In the genomic region with DNA sequence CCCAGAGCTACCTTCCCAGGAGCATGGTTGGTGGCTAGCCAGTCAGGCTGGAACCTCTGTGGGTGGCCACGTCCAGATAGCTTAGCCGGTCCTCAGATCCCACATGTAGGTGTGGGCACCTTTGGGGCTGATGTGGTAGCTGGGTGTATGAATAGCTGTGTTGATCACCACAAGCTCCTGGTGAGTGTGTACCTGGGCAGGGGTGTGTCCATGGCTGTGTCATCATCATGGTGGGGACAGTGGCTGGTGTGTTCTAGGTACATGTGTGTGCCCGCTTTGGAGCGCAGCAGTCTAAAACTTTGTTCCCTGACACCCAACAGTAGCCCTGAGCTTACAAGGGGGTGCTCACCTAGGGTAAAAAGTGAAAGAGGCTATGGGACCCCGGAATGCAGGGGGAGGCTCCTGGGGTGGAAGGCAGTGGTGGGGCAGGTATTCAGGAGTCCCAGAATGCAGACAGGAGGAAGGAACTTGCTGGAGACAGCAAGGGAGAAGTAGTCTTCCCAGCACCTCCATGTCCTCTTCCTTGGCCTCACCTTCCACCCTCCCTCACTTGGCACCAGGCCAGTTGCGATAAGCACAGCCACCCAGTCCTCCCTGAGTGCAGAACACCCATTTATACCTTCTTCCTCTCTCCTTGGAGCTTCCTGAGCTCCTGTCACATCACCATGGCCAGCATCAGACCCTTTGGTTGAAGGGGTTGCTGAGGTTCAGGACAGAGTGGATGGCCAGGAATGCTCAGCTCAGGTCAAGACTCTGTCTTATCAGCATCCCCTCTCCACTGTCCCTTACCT, we compare ENCODE assay signal across 8 cellular contexts. TPM values are rescaled to one million over a fixed set of nuclear protein-coding genes. Genes with fewer than 3 reads are reported as not detected.
DNase-seq lines count a peak whose midpoint lies in the region; ATAC-seq, FAIRE-seq and TF ChIP-seq lines count a peak whose summit lies in the region.

No MANE protein-coding gene starts in this region.

- peak overlapping the region; percentile 85 for H3K27ac ChIP-seq in K562 (ENCODE audit: extremely low read depth, low read depth, low read length)
- H3K27ac ChIP-seq in mesodermal cell (ENCODE audit: low read depth, low read length, severe bottlenecking): no peak overlapping the region
- peak overlapping the region; percentile 84 to 96 (median 91) for H3K27ac ChIP-seq in upper lobe of left lung

- H3K27ac Mint-ChIP-seq in activated CD4-positive, alpha-beta T cell treated with anti-CD3 and anti-CD28 coated beads for 36 hours: peak overlapping the region; percentile 100

- H3K27me3 ChIP-seq in K562 (ENCODE audit: control insufficient read depth in 2 of 2, insufficient read depth in 2 of 2, low read length in 2 of 2) (no peaks in the 10 kb centered on the region), upper lobe of left lung (no peaks in the 10 kb centered on the region)

- peak; percentile 75 for FAIRE-seq in K562 (lab: Jason Lieb, UNC)

- POLR2A ChIA-PET in activated CD4-positive, alpha-beta T cell treated with anti-CD3 and anti-CD28 coated beads for 36 hours (lab: Charles Lee): interaction anchor here (0.6 to 13.7 kb wide), 10 partner anchors 9 to 1667 kb away, joined by 3 to 267 read pairs (median 7); partner anchors contain the start of genes C3orf18 and HEMK1
- POLR2A ChIA-PET in K562 (lab: Yijun Ruan, JAX): interaction anchor here (0.5 to 1.6 kb wide), 10 partner anchors 8 to 43 kb away, joined by 3 to 6 read pairs (median 3); no protein-coding TSS in a partner anchor

- CTCF ChIA-PET in activated CD4-positive, alpha-beta T cell treated with anti-CD3 and anti-CD28 coated beads for 36 hours (lab: Charles Lee): interaction anchor here (0.6 to 25.3 kb wide), 9 partner anchors 8 to 893 kb away, joined by 3 to 647 read pairs (median 5); partner anchors contain the start of genes C3orf18 and HEMK1
- CTCF ChIA-PET in K562 (lab: Yijun Ruan, JAX; ENCODE audit: low intra/inter-chr PET ratio): no interaction called here

- peaks cover 3% of the 10 kb centered on the region for H3K9me1 ChIP-seq in K562 (ENCODE audit: control insufficient read depth, insufficient read depth, low read length)

- no TSS peak for BruUV-seq in K562 (replicated peaks; lab: Mats Ljungman, UMichigan)

- H4K20me1 ChIP-seq in K562 (replicated peaks; ENCODE audit: control insufficient read depth, insufficient read depth, low read length): peaks cover 36% of the 10 kb centered on the region

- ATAC-seq in activated CD4-positive, alpha-beta T cell treated with anti-CD3 and anti-CD28 coated beads for 36 hours: peak; percentile 2
- ATAC-seq in K562 (no peak), upper lobe of left lung (ENCODE audit: low FRiP score in 2 of 2) (no peak), HG03521 (IDR thresholded peaks at IDR 0.05; ENCODE audit: unreplicated experiment) (no peak)

- peaks cover 36% of the 10 kb centered on the region for H3K4me1 Mint-ChIP-seq in activated CD4-positive, alpha-beta T cell treated with anti-CD3 and anti-CD28 coated beads for 36 hours

- H3K79me2 ChIP-seq in K562 (ENCODE audit: control insufficient read depth, insufficient read depth, low read length): peaks cover 81% of the 10 kb centered on the region

- TF ChIP-seq POLR2A in K562 (conservative IDR thresholded peaks at IDR 0.05) (no peak; the same call in 1 of the 2 replicates), upper lobe of left lung (IDR thresholded peaks at IDR 0.05) (peak in 1 of 4 donors; percentile 30)

- H3K9ac ChIP-seq in K562 (ENCODE audit: insufficient read depth in 1 of 2, low read depth in 2 of 2, low read length in 2 of 2): peak overlapping the region; percentile 87 to 94

- TF ChIP-seq RAD21 in K562 (CRISPR knock-in tag; conservative IDR thresholded peaks at IDR 0.05 in 1 of 2, IDR thresholded peaks at IDR 0.05 in 1 of 2): no peak

- no peaks in the 10 kb centered on the region for H3K9me3 ChIP-seq in K562 (replicated peaks; ENCODE audit: control insufficient read depth, insufficient read depth, low read depth, low read length)
- H3K9me3 ChIP-seq in mesodermal cell (ENCODE audit: control insufficient read depth, low read length): no peaks in the 10 kb centered on the region
- H3K9me3 ChIP-seq in upper lobe of left lung: no peaks in the 10 kb centered on the region

- intact Hi-C loops in activated CD4-positive, alpha-beta T cell treated with anti-CD3 and anti-CD28 coated beads for 36 hours (cut with DNase I, micrococcal nuclease): loop anchor here (2.0 to 10.0 kb wide), 7 partner anchors 173 to 1664 kb away; partner anchors contain the start of genes CYB561D2 (in 2 of the 2), NPRL2 (in 2 of the 2), GNAI2 (in 1 of the 2) and IFRD2 (in 1 of the 2)
- intact Hi-C loops in K562 (cut with micrococcal nuclease): loop anchor here (5.0 to 10.0 kb wide), 2 partner anchors 253 to 774 kb away; partner anchors contain the start of genes MANF and TMEM115

- no peaks in the 10 kb centered on the region for H3K27me3 Mint-ChIP-seq in activated CD4-positive, alpha-beta T cell treated with anti-CD3 and anti-CD28 coated beads for 36 hours

- no peak for TF ChIP-seq CTCF in K562 (IDR thresholded peaks at IDR 0.05 in 2 of 3, conservative IDR thresholded peaks at IDR 0.05 in 1 of 3; ENCODE audit: insufficient read depth in 2 of 3, low read depth in 1 of 3, low read length in 3 of 3)
- TF ChIP-seq CTCF in upper lobe of left lung (IDR thresholded peaks at IDR 0.05): no peak

- peaks cover 95% of the 10 kb centered on the region for H3K36me3 Mint-ChIP-seq in activated CD4-positive, alpha-beta T cell treated with anti-CD3 and anti-CD28 coated beads for 36 hours (ENCODE audit: low read depth)

- peak overlapping the region; percentile 95 for H3K4me2 ChIP-seq in K562 (ENCODE audit: insufficient read depth, low read length)

- no peaks in the 10 kb centered on the region for H3K9me3 Mint-ChIP-seq in activated CD4-positive, alpha-beta T cell treated with anti-CD3 and anti-CD28 coated beads for 36 hours (ENCODE audit: low read depth)

- no peak for TF ChIP-seq EP300 in K562 (IDR thresholded peaks at IDR 0.05; ENCODE audit: low read length)
- no peak for TF ChIP-seq EP300 in upper lobe of left lung (IDR thresholded peaks at IDR 0.05)

- H2AFZ ChIP-seq in K562 (ENCODE audit: low read depth, low read length): no peak overlapping the region

- H3K4me3 Mint-ChIP-seq in activated CD4-positive, alpha-beta T cell treated with anti-CD3 and anti-CD28 coated beads for 36 hours: peak overlapping the region; percentile 96

- H3K36me3 ChIP-seq in K562 (ENCODE audit: control insufficient read depth, insufficient read depth, low read length) (peaks cover 55% of the 10 kb centered on the region), mesodermal cell (ENCODE audit: control insufficient read depth, insufficient read depth, low read length) (peaks cover 3% of the 10 kb centered on the region), upper lobe of left lung (peaks cover 0 to 41% (median 18%) of the 10 kb centered on the region in 4 donors)

- H3K4me3 ChIP-seq in K562: peak overlapping the region; percentile 87
- peak overlapping the region; percentile 54 for H3K4me3 ChIP-seq in mesodermal cell (ENCODE audit: extremely low read depth, insufficient read depth, low read length, poor library complexity, severe bottlenecking)
- H3K4me3 ChIP-seq in upper lobe of left lung: peak overlapping the region; percentile 48 to 81 (median 75)

- 3% methylated on average over 6 of the region's 6 CpGs for WGBS in K562 (ENCODE audit: insufficient coverage, low coverage, missing lambda C conversion rate)
- WGBS in mesodermal cell (ENCODE audit: insufficient coverage in 2 of 2), 2 experiments: 96 to 97% methylated on average over 5 of the region's 6 CpGs
- 59 to 70% methylated on average over 4 to 6 of the region's 6 CpGs for WGBS in upper lobe of left lung, 2 donors

- H3K4me1 ChIP-seq in K562 (replicated peaks in 1 of 2; ENCODE audit: control insufficient read depth in 2 of 2, insufficient read depth in 2 of 2, low read length in 2 of 2): peaks cover 24 to 40% of the 10 kb centered on the region in 2 experiments; a peak in 4 of 5 replicates
- peaks cover 16% of the 10 kb centered on the region for H3K4me1 ChIP-seq in mesodermal cell (ENCODE audit: control insufficient read depth, insufficient read depth, low read length, poor library complexity, severe bottlenecking)
- peaks cover 45 to 80% (median 77%) of the 10 kb centered on the region in 4 donors for H3K4me1 ChIP-seq in upper lobe of left lung

- in situ Hi-C loops in K562 (cut with MboI): loop anchor here (5.0 kb wide), 1 partner anchor 33 kb away; no protein-coding TSS in a partner anchor

- DNase-seq in activated CD4-positive, alpha-beta T cell treated with anti-CD3 and anti-CD28 coated beads for 36 hours: peak; percentile 68
- DNase-seq in activated CD4-positive, alpha-beta T cell treated with anti-CD3 and anti-CD28 coated beads, Interleukin-2, amount 50 U/mL, for 1 hour: no peak
- DNase-seq in K562 (ENCODE audit: extremely low read depth in 1 of 4, low spot score in 3 of 4): peak in 2 of 4 experiments; percentile 44 to 83
- DNase-seq in upper lobe of left lung: no peak
- no peak for DNase-seq in NCI-H2171 treated with DMSO at 0.1 percent for 48 hours (lab: John Stamatoyannopoulos, UW)
- no peak for DNase-seq in NCI-H526 treated with DMSO at 0.1 percent for 48 hours (lab: John Stamatoyannopoulos, UW)

RNA-seq across cellular contexts. Expression of gene CISH, which starts 1.2 kb away (rescaled TPM):
- 100 to 1,000 TPM; 265 to 269 TPM for total RNA-seq in activated CD4-positive, alpha-beta T cell treated with anti-CD3 and anti-CD28 coated beads for 36 hours
- total RNA-seq in K562 (2011; cell fraction: chromatin; rRNA removed; ENCODE audit: low replicate concordance): 49.9 and 136 TPM in 2 replicates
- total RNA-seq in K562 (2011; cell fraction: nucleolus; rRNA removed): 106 and 113 TPM in 2 replicates
- 71.7 and 77.8 TPM in 2 replicates for total RNA-seq in K562 (2011; cell fraction: nucleoplasm; rRNA removed)
- total RNA-seq in K562 (2014; rRNA removed): 18.3 and 34.5 TPM in 2 replicates
- total RNA-seq in K562 (2014; rRNA removed; fragmentation: Illumina TruSeq; extraction: Trizol): 5.1 and 6.9 TPM in 2 replicates
- 12.8 and 15.2 TPM in 2 replicates for total RNA-seq in K562 (2015; rRNA removed; fragmentation: Illumina TruSeq; extraction: Trizol)
- total RNA-seq in K562 (2021): 47.7 and 48.8 TPM in 2 replicates
- polyA plus RNA-seq in K562 (2011; rRNA removed): 24.8 and 59.4 TPM in 2 replicates
- 64.1 and 81.7 TPM in 2 replicates for polyA plus RNA-seq in K562 (2011; cell fraction: cytosol; rRNA removed)
- polyA plus RNA-seq in K562 (2011; cell fraction: nucleus; rRNA removed): 104 and 152 TPM in 2 replicates
- 53.6 and 84.7 TPM in 2 replicates for polyA plus RNA-seq in K562 (2012)
- 41.9 and 52.8 TPM in 2 replicates for polyA plus RNA-seq in K562 (2014; fragmentation: Illumina TruSeq; extraction: Trizol)
- polyA plus RNA-seq in K562 (2014; fragmentation: Nextera tagmentation; extraction: Ambion mirVana): 1 to 10 TPM; 1.7 to 3.5 TPM
- polyA plus RNA-seq in K562 (2014; rRNA removed): 29.2 and 38.1 TPM in 2 replicates
- polyA minus RNA-seq in K562 (2011; rRNA and poly(A)+ RNA removed): 30.2 and 35.6 TPM in 2 replicates
- 50.6 and 68.9 TPM in 2 replicates for polyA minus RNA-seq in K562 (2011; cell fraction: cytosol; rRNA and poly(A)+ RNA removed)
- polyA minus RNA-seq in K562 (2011; cell fraction: nucleus; rRNA and poly(A)+ RNA removed): 72.0 and 98.5 TPM in 2 replicates
- 4.3 TPM for polyA plus RNA-seq in mesodermal cell (2013, experiment 1 of 2)
- 3.9 TPM for polyA plus RNA-seq in mesodermal cell (2013, experiment 2 of 2)
- 10 to 100 TPM; 35.8 to 66.9 (median 43.1) TPM for total RNA-seq in upper lobe of left lung

RNA-seq across cellular contexts. Expression of gene MAPKAPK3, which starts 6.6 kb away (rescaled TPM):
- 100 to 1,000 TPM; 178 to 218 TPM for total RNA-seq in activated CD4-positive, alpha-beta T cell treated with anti-CD3 and anti-CD28 coated beads for 36 hours
- total RNA-seq in K562 (2011; cell fraction: chromatin; rRNA removed; ENCODE audit: low replicate concordance): 27.9 and 57.1 TPM in 2 replicates
- 43.4 and 54.2 TPM in 2 replicates for total RNA-seq in K562 (2011; cell fraction: nucleolus; rRNA removed)
- 39.5 and 46.4 TPM in 2 replicates for total RNA-seq in K562 (2011; cell fraction: nucleoplasm; rRNA removed)
- 43.3 and 51.5 TPM in 2 replicates for total RNA-seq in K562 (2014; rRNA removed)
- 29.9 and 33.3 TPM in 2 replicates for total RNA-seq in K562 (2014; rRNA removed; fragmentation: Illumina TruSeq; extraction: Trizol)
- total RNA-seq in K562 (2015; rRNA removed; fragmentation: Illumina TruSeq; extraction: Trizol): 40.0 and 41.2 TPM in 2 replicates
- 49.6 and 55.1 TPM in 2 replicates for total RNA-seq in K562 (2021)
- polyA plus RNA-seq in K562 (2011; rRNA removed): 56.4 and 60.2 TPM in 2 replicates
- polyA plus RNA-seq in K562 (2011; cell fraction: cytosol; rRNA removed): 66.5 and 92.3 TPM in 2 replicates
- polyA plus RNA-seq in K562 (2011; cell fraction: nucleus; rRNA removed): 53.3 and 62.7 TPM in 2 replicates
- polyA plus RNA-seq in K562 (2012): 47.4 and 54.4 TPM in 2 replicates
- polyA plus RNA-seq in K562 (2014; fragmentation: Illumina TruSeq; extraction: Trizol): 54.0 and 55.2 TPM in 2 replicates
- polyA plus RNA-seq in K562 (2014; fragmentation: Nextera tagmentation; extraction: Ambion mirVana): 10 to 100 TPM in 1 of 2 experiments, 1 to 10 TPM in 1; 8.0 to 12.2 TPM
- 34.5 and 47.2 TPM in 2 replicates for polyA plus RNA-seq in K562 (2014; rRNA removed)
- polyA minus RNA-seq in K562 (2011; rRNA and poly(A)+ RNA removed): 42.4 and 60.6 TPM in 2 replicates
- polyA minus RNA-seq in K562 (2011; cell fraction: cytosol; rRNA and poly(A)+ RNA removed): 22.8 and 28.5 TPM in 2 replicates
- 17.6 and 22.2 TPM in 2 replicates for polyA minus RNA-seq in K562 (2011; cell fraction: nucleus; rRNA and poly(A)+ RNA removed)
- 19.4 TPM for polyA plus RNA-seq in mesodermal cell (2013, experiment 1 of 2)
- polyA plus RNA-seq in mesodermal cell (2013, experiment 2 of 2): 19.2 TPM
- total RNA-seq in upper lobe of left lung: 100 to 1,000 TPM in 1 of 6 donors, 10 to 100 TPM in 5; 30.2 to 102 (median 70.1) TPM

RNA-seq across cellular contexts. Expression of gene HEMK1, which starts 41.1 kb away (rescaled TPM):
- total RNA-seq in activated CD4-positive, alpha-beta T cell treated with anti-CD3 and anti-CD28 coated beads for 36 hours: 10 to 100 TPM; 61.6 to 77.7 TPM
- 44.0 and 89.1 TPM in 2 replicates for total RNA-seq in K562 (2011; cell fraction: chromatin; rRNA removed; ENCODE audit: low replicate concordance)
- total RNA-seq in K562 (2011; cell fraction: nucleolus; rRNA removed): 41.2 and 43.2 TPM in 2 replicates
- total RNA-seq in K562 (2011; cell fraction: nucleoplasm; rRNA removed): 47.0 and 67.9 TPM in 2 replicates
- 8.0 and 13.7 TPM in 2 replicates for total RNA-seq in K562 (2014; rRNA removed)
- total RNA-seq in K562 (2014; rRNA removed; fragmentation: Illumina TruSeq; extraction: Trizol): 8.0 and 10.9 TPM in 2 replicates
- 9.7 and 11.4 TPM in 2 replicates for total RNA-seq in K562 (2015; rRNA removed; fragmentation: Illumina TruSeq; extraction: Trizol)
- 15.9 and 16.8 TPM in 2 replicates for total RNA-seq in K562 (2021)
- polyA plus RNA-seq in K562 (2011; rRNA removed): 12.1 and 13.5 TPM in 2 replicates
- 12.1 and 20.2 TPM in 2 replicates for polyA plus RNA-seq in K562 (2011; cell fraction: cytosol; rRNA removed)
- 58.3 and 71.6 TPM in 2 replicates for polyA plus RNA-seq in K562 (2011; cell fraction: nucleus; rRNA removed)
- 11.0 and 19.9 TPM in 2 replicates for polyA plus RNA-seq in K562 (2012)
- 12.3 and 13.2 TPM in 2 replicates for polyA plus RNA-seq in K562 (2014; fragmentation: Illumina TruSeq; extraction: Trizol)
- 1 to 10 TPM; 2.0 to 5.2 TPM for polyA plus RNA-seq in K562 (2014; fragmentation: Nextera tagmentation; extraction: Ambion mirVana)
- polyA plus RNA-seq in K562 (2014; rRNA removed): 13.9 and 17.8 TPM in 2 replicates
- polyA minus RNA-seq in K562 (2011; rRNA and poly(A)+ RNA removed): 8.5 and 8.9 TPM in 2 replicates
- polyA minus RNA-seq in K562 (2011; cell fraction: cytosol; rRNA and poly(A)+ RNA removed): 4.0 and 4.7 TPM in 2 replicates
- polyA minus RNA-seq in K562 (2011; cell fraction: nucleus; rRNA and poly(A)+ RNA removed): 19.1 and 28.0 TPM in 2 replicates
- polyA plus RNA-seq in mesodermal cell (2013, experiment 1 of 2): 22.7 TPM
- 14.3 TPM for polyA plus RNA-seq in mesodermal cell (2013, experiment 2 of 2)
- total RNA-seq in upper lobe of left lung: 10 to 100 TPM in 3 of 6 donors, 1 to 10 TPM in 3; 5.0 to 25.3 (median 9.6) TPM

RNA-seq across cellular contexts. Expression of gene C3orf18, which starts 42.8 kb away (rescaled TPM):
- 10 to 100 TPM; 31.7 to 31.9 TPM for total RNA-seq in activated CD4-positive, alpha-beta T cell treated with anti-CD3 and anti-CD28 coated beads for 36 hours
- 1.4 and 3.5 TPM in 2 replicates for total RNA-seq in K562 (2011; cell fraction: chromatin; rRNA removed; ENCODE audit: low replicate concordance)
- total RNA-seq in K562 (2011; cell fraction: nucleolus; rRNA removed): 1.7 and 2.3 TPM in 2 replicates
- total RNA-seq in K562 (2011; cell fraction: nucleoplasm; rRNA removed): 1.2 and 1.4 TPM in 2 replicates
- 0.95 and 1.3 TPM in 2 replicates for total RNA-seq in K562 (2014; rRNA removed)
- 0.83 and 1.1 TPM in 2 replicates for total RNA-seq in K562 (2014; rRNA removed; fragmentation: Illumina TruSeq; extraction: Trizol)
- total RNA-seq in K562 (2015; rRNA removed; fragmentation: Illumina TruSeq; extraction: Trizol): 0.94 and 1.4 TPM in 2 replicates
- 0.65 and 2.0 TPM in 2 replicates for total RNA-seq in K562 (2021)
- 2.3 and 3.9 TPM in 2 replicates for polyA plus RNA-seq in K562 (2011; rRNA removed)
- 4.6 and 5.2 TPM in 2 replicates for polyA plus RNA-seq in K562 (2011; cell fraction: cytosol; rRNA removed)
- polyA plus RNA-seq in K562 (2011; cell fraction: nucleus; rRNA removed): 5.5 and 6.0 TPM in 2 replicates
- polyA plus RNA-seq in K562 (2012): 1.7 and 2.7 TPM in 2 replicates
- 0.91 and 1.5 TPM in 2 replicates for polyA plus RNA-seq in K562 (2014; fragmentation: Illumina TruSeq; extraction: Trizol)
- under 1 TPM; 0.01 to 0.14 TPM for polyA plus RNA-seq in K562 (2014; fragmentation: Nextera tagmentation; extraction: Ambion mirVana)
- polyA plus RNA-seq in K562 (2014; rRNA removed): 0.38 and 0.82 TPM in 2 replicates
- polyA minus RNA-seq in K562 (2011; rRNA and poly(A)+ RNA removed): 1.6 and 1.9 TPM in 2 replicates
- 0.73 and 2.0 TPM in 2 replicates for polyA minus RNA-seq in K562 (2011; cell fraction: cytosol; rRNA and poly(A)+ RNA removed)
- 1.1 and 1.4 TPM in 2 replicates for polyA minus RNA-seq in K562 (2011; cell fraction: nucleus; rRNA and poly(A)+ RNA removed)
- 12.3 TPM for polyA plus RNA-seq in mesodermal cell (2013, experiment 1 of 2)
- 10.0 TPM for polyA plus RNA-seq in mesodermal cell (2013, experiment 2 of 2)
- 1 to 10 TPM; 4.7 to 7.5 (median 5.7) TPM for total RNA-seq in upper lobe of left lung
